ENCODE assay signal across 31 cellular contexts in the genomic region with DNA sequence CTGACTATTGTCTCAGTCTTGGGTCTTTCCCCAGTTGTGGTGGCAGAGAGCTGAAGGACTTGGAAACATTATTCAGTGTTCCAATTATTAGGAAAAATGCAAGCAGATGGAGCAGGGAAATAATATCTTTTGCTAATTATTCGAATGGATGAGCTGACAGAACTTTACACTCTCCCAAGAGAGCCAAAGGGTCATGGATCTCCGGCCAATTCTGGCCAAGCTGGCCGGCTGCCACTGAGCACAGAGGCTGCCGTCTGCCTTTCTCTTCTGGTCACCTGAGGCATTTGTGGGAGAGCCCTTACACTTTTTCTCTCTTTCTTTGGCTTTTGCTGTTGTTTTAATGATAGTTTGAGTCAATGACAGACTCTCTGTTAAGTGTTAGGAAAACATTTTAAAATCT. TPM values are rescaled to one million over a fixed set of nuclear protein-coding genes. Genes with fewer than 3 reads are reported as not detected.
"Had no signal": no experiment of that assay in that cellular context is flagged by ENCODE, and none has a peak within 500 bp of the region (broad histone marks: within the 10 kb centered on the region; RNA-seq: fewer than 3 reads in every experiment).

No MANE protein-coding gene starts in this region.

- H3K9me3 ChIP-seq: colonic mucosa, esophagus squamous epithelium, gastroesophageal sphincter had no signal

- H3K4me1 Mint-ChIP-seq: activated CD4-positive, alpha-beta memory T cell treated with anti-CD3 and anti-CD28 coated beads, Interleukin-2, amount 10 ng/mL, durations not matched to agents 7 days and 5 days; activated CD4-positive, alpha-beta T cell treated with anti-CD3 and anti-CD28 coated beads, Interleukin-2, amount 10 ng/mL, durations not matched to agents 7 days and 5 days; activated naive CD4-positive, alpha-beta T cell treated with anti-CD3 and anti-CD28 coated beads, Interleukin-2, amount 10 ng/mL, durations not matched to agents 7 days and 5 days; activated naive CD8-positive, alpha-beta T cell treated with anti-CD3 and anti-CD28 coated beads, Interleukin-2, amount 10 ng/mL, durations not matched to agents 7 days and 5 days; central memory CD8-positive, alpha-beta T cell had no signal

- H3K4me1 ChIP-seq: colonic mucosa, esophagus squamous epithelium, gastroesophageal sphincter had no signal

- H3K4me3 Mint-ChIP-seq: activated CD4-positive, alpha-beta memory T cell treated with anti-CD3 and anti-CD28 coated beads, Interleukin-2, amount 10 ng/mL, durations not matched to agents 7 days and 5 days; activated CD4-positive, alpha-beta T cell treated with anti-CD3 and anti-CD28 coated beads, Interleukin-2, amount 10 ng/mL, durations not matched to agents 7 days and 5 days; activated naive CD4-positive, alpha-beta T cell treated with anti-CD3 and anti-CD28 coated beads, Interleukin-2, amount 10 ng/mL, durations not matched to agents 7 days and 5 days; activated naive CD8-positive, alpha-beta T cell treated with anti-CD3 and anti-CD28 coated beads, Interleukin-2, amount 10 ng/mL, durations not matched to agents 7 days and 5 days; activated T-cell treated with anti-CD3 and anti-CD28 coated beads, Interleukin-2, amount 50 U/mL, for 24 hours; activated T-cell treated with anti-CD3 and anti-CD28 coated beads, Interleukin-2, amount 50 U/mL, for 72 hours; central memory CD8-positive, alpha-beta T cell had no signal

- H3K4me3 ChIP-seq: colonic mucosa, esophagus squamous epithelium, gastroesophageal sphincter had no signal

- ATAC-seq: activated naive CD4-positive, alpha-beta T cell treated with anti-CD3 and anti-CD28 coated beads, Interleukin-2, amount 50 U/mL, for 72 hours; activated T-cell treated with anti-CD3 and anti-CD28 coated beads, Interleukin-2, amount 50 U/mL, for 72 hours; gastroesophageal sphincter had no signal

- H3K36me3 ChIP-seq: brain microvascular endothelial cell, colonic mucosa, esophagus squamous epithelium, gastroesophageal sphincter had no signal

- H3K27ac ChIP-seq: brain microvascular endothelial cell, colonic mucosa, epithelial cell of prostate, esophagus squamous epithelium, gastroesophageal sphincter had no signal

- H3K36me3 Mint-ChIP-seq: activated naive CD4-positive, alpha-beta T cell treated with anti-CD3 and anti-CD28 coated beads, Interleukin-2, amount 10 ng/mL, durations not matched to agents 7 days and 5 days; activated naive CD4-positive, alpha-beta T cell treated with anti-CD3 and anti-CD28 coated beads, Interleukin-2, amount 50 U/mL, for 72 hours; activated naive CD8-positive, alpha-beta T cell treated with anti-CD3 and anti-CD28 coated beads, Interleukin-2, amount 10 ng/mL, durations not matched to agents 7 days and 5 days had no signal

- H3K27me3 Mint-ChIP-seq: activated CD4-positive, alpha-beta memory T cell treated with anti-CD3 and anti-CD28 coated beads, Interleukin-2, amount 10 ng/mL, durations not matched to agents 7 days and 5 days; activated CD4-positive, alpha-beta T cell treated with anti-CD3 and anti-CD28 coated beads, Interleukin-2, amount 10 ng/mL, durations not matched to agents 7 days and 5 days; activated naive CD4-positive, alpha-beta T cell treated with anti-CD3 and anti-CD28 coated beads, Interleukin-2, amount 10 ng/mL, durations not matched to agents 7 days and 5 days; activated naive CD8-positive, alpha-beta T cell treated with anti-CD3 and anti-CD28 coated beads, Interleukin-2, amount 10 ng/mL, durations not matched to agents 7 days and 5 days; activated T-cell treated with anti-CD3 and anti-CD28 coated beads, Interleukin-2, amount 50 U/mL, for 24 hours; central memory CD8-positive, alpha-beta T cell had no signal

- H3K27ac Mint-ChIP-seq: activated CD4-positive, alpha-beta memory T cell treated with anti-CD3 and anti-CD28 coated beads, Interleukin-2, amount 10 ng/mL, durations not matched to agents 7 days and 5 days; activated CD4-positive, alpha-beta T cell treated with anti-CD3 and anti-CD28 coated beads, Interleukin-2, amount 10 ng/mL, durations not matched to agents 7 days and 5 days; activated naive CD4-positive, alpha-beta T cell treated with anti-CD3 and anti-CD28 coated beads, Interleukin-2, amount 10 ng/mL, durations not matched to agents 7 days and 5 days; activated naive CD4-positive, alpha-beta T cell treated with anti-CD3 and anti-CD28 coated beads, Interleukin-2, amount 50 U/mL, for 72 hours; activated naive CD8-positive, alpha-beta T cell treated with anti-CD3 and anti-CD28 coated beads, Interleukin-2, amount 10 ng/mL, durations not matched to agents 7 days and 5 days; activated T-cell treated with anti-CD3 and anti-CD28 coated beads, Interleukin-2, amount 50 U/mL, for 24 hours; activated T-cell treated with anti-CD3 and anti-CD28 coated beads, Interleukin-2, amount 50 U/mL, for 72 hours had no signal

- H3K27me3 ChIP-seq: brain microvascular endothelial cell, colonic mucosa, esophagus squamous epithelium had no signal

- H3K9me3 Mint-ChIP-seq: activated CD4-positive, alpha-beta memory T cell treated with anti-CD3 and anti-CD28 coated beads, Interleukin-2, amount 10 ng/mL, durations not matched to agents 7 days and 5 days; activated CD4-positive, alpha-beta T cell treated with anti-CD3 and anti-CD28 coated beads, Interleukin-2, amount 10 ng/mL, durations not matched to agents 7 days and 5 days; activated naive CD4-positive, alpha-beta T cell treated with anti-CD3 and anti-CD28 coated beads, Interleukin-2, amount 10 ng/mL, durations not matched to agents 7 days and 5 days; activated naive CD8-positive, alpha-beta T cell treated with anti-CD3 and anti-CD28 coated beads, Interleukin-2, amount 10 ng/mL, durations not matched to agents 7 days and 5 days; activated T-cell treated with anti-CD3 and anti-CD28 coated beads, Interleukin-2, amount 50 U/mL, for 24 hours; activated T-cell treated with anti-CD3 and anti-CD28 coated beads, Interleukin-2, amount 50 U/mL, for 72 hours had no signal

- DNase-seq: activated CD4-positive, alpha-beta memory T cell treated with anti-CD3 and anti-CD28 coated beads, Interleukin-2, amount 10 ng/mL, durations not matched to agents 7 days and 5 days; activated CD4-positive, alpha-beta T cell treated with anti-CD3 and anti-CD28 coated beads for 4 hours; activated CD4-positive, alpha-beta T cell treated with anti-CD3 and anti-CD28 coated beads, Interleukin-2, amount 10 ng/mL, durations not matched to agents 7 days and 5 days; activated CD4-positive, alpha-beta T cell treated with anti-CD3 and anti-CD28 coated beads, Interleukin-2, amount 50 U/mL, for 4 hours; activated CD4-positive, CD25-positive, alpha-beta regulatory T cell; activated CD4-positive, CD25-positive, alpha-beta regulatory T cell treated with anti-CD3 and anti-CD28 coated beads, Interleukin-2, amount 50 U/mL, for 72 hours; activated CD8-positive, alpha-beta memory T cell treated with anti-CD3 and anti-CD28 coated beads, Interleukin-2, amount 50 U/mL, for 48 hours; activated gamma-delta T cell; activated naive CD4-positive, alpha-beta T cell; activated naive CD4-positive, alpha-beta T cell treated with anti-CD3 and anti-CD28 coated beads, Interleukin-2, amount 10 ng/mL, durations not matched to agents 7 days and 5 days; activated naive CD8-positive, alpha-beta T cell treated with anti-CD3 and anti-CD28 coated beads, Interleukin-2, amount 10 ng/mL, durations not matched to agents 7 days and 5 days; activated T-cell treated with anti-CD3 and anti-CD28 coated beads for 4 hours; activated T-cell treated with anti-CD3 and anti-CD28 coated beads, Interleukin-2, amount 50 U/mL, for 24 hours; activated T-cell treated with anti-CD3 and anti-CD28 coated beads, Interleukin-2, amount 50 U/mL, for 72 hours; amniotic stem cell; anterior cingulate cortex; brain microvascular endothelial cell; colonic mucosa; effector CD8-positive, alpha-beta T cell; esophagus squamous epithelium; foreskin melanocyte; head of caudate nucleus; T-helper 2 cell had no signal

RNA-seq across cellular contexts. Expression of a gene that starts 22.2 kb away (rescaled TPM):
- total RNA-seq: activated CD4-positive, alpha-beta memory T cell treated with anti-CD3 and anti-CD28 coated beads, Interleukin-2, amount 10 ng/mL, durations not matched to agents 7 days and 5 days; activated CD4-positive, alpha-beta T cell treated with anti-CD3 and anti-CD28 coated beads, Interleukin-2, amount 10 ng/mL, durations not matched to agents 7 days and 5 days; activated naive CD4-positive, alpha-beta T cell treated with anti-CD3 and anti-CD28 coated beads, Interleukin-2, amount 50 U/mL, for 72 hours; activated naive CD8-positive, alpha-beta T cell treated with anti-CD3 and anti-CD28 coated beads, Interleukin-2, amount 10 ng/mL, durations not matched to agents 7 days and 5 days; activated T-cell treated with anti-CD3 and anti-CD28 coated beads, Interleukin-2, amount 50 U/mL, for 72 hours; endothelial cell of umbilical vein; fibroblast of lung; fibroblast of villous mesenchyme; T-helper 1 cell treated with Interleukin-12 subunit alpha and Interleukin-12 subunit beta and Interleukin-4 antibody, amounts not matched to agents 30 ng/mL and 1 ng/mL, for 36 hours had no signal
